ENCODE assay signal across 18 cellular contexts in the genomic region with DNA sequence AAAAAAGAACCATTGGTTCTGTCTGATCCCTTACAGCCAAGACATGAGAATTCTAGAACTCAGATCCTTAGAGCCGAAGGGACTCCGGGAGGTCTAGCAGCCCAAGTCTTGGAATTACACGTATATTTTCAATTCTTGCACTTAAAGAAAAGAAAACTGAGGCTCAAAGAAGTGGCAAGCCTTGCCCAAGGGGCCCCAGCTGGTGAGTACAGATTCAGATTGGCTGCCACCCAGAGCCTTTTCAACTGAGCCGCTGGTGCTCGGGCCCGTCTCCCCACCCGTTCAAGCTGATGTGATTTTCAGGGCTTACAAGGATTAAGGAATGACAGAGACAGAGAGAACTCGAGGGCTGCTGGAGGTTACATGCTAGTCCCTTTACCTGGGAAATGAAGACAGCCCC.
DNase-seq lines count a peak whose midpoint lies in the region; ATAC-seq and TF ChIP-seq lines count a peak whose summit lies in the region.
"Had no signal": no experiment of that assay in that cellular context is flagged by ENCODE, and none has a peak within 500 bp of the region (broad histone marks: within the 10 kb centered on the region; RNA-seq: fewer than 3 reads in every experiment).

No MANE protein-coding gene starts in this region.

- intact Hi-C loops in left ventricle myocardium inferior (cut with micrococcal nuclease) (no loop called here), Right ventricle myocardium inferior (cut with DNase I) (loop anchor here (2.0 to 5.0 kb wide), 2 partner anchors 13 to 53 kb away; no protein-coding TSS in a partner anchor), uterus (cut with DNase I; ENCODE audit: low total_unique reads) (loop anchor here (10.0 kb wide), 1 partner anchor 255 kb away; no protein-coding TSS in a partner anchor)

- H3K27me3 Mint-ChIP-seq in activated CD4-positive, alpha-beta memory T cell treated with anti-CD3 and anti-CD28 coated beads, Interleukin-2, amount 10 ng/mL, durations not matched to agents 7 days and 5 days = no peaks in the 10 kb centered on the region
- H3K27me3 Mint-ChIP-seq: activated B cell treated with CpG ODN at 0.5 μM for 24 hours, memory B cell had no signal

- WGBS in gastroesophageal sphincter (ENCODE audit: low coverage in 1 of 2), 2 donors = 72 to 76% methylated on average over 2 to 7 of the region's 8 CpGs

- POLR2A ChIA-PET in activated CD4-positive, alpha-beta memory T cell treated with anti-CD3 and anti-CD28 coated beads, Interleukin-2, amount 10 ng/mL, durations not matched to agents 7 days and 5 days (lab: Charles Lee) = interaction anchor here (1.3 to 10.0 kb wide), 4 partner anchors 10 to 41 kb away, joined by 3 to 211 read pairs (median 40); no protein-coding TSS in a partner anchor

- H3K9me3 Mint-ChIP-seq in activated CD4-positive, alpha-beta memory T cell treated with anti-CD3 and anti-CD28 coated beads, Interleukin-2, amount 10 ng/mL, durations not matched to agents 7 days and 5 days = peaks cover 2% of the 10 kb centered on the region

- DNase-seq in left ventricle myocardium inferior (no peak), Right ventricle myocardium inferior (ENCODE audit: missing footprints) (no peak), uterus (no peak), SJCRH30 (no peak), DMS53 treated with DMSO at 0.1 percent for 48 hours (lab: John Stamatoyannopoulos, UW; ENCODE audit: unreplicated experiment) (no peak)
- DNase-seq in activated CD4-positive, alpha-beta memory T cell treated with anti-CD3 and anti-CD28 coated beads, Interleukin-2, amount 10 ng/mL, durations not matched to agents 7 days and 5 days = no peak
- DNase-seq: activated B cell treated with CpG ODN at 0.5 μM for 24 hours, AML-193, NCI-H1105, NCI-H748 treated with DMSO at 0.1 percent for 48 hours, RPMI8226 had no signal

- peaks cover 4% of the 10 kb centered on the region for H3K36me3 Mint-ChIP-seq in activated CD4-positive, alpha-beta memory T cell treated with anti-CD3 and anti-CD28 coated beads, Interleukin-2, amount 10 ng/mL, durations not matched to agents 7 days and 5 days (ENCODE audit: low read depth)
- H3K36me3 Mint-ChIP-seq: memory B cell had no signal

- no peak overlapping the region for H3K4me3 Mint-ChIP-seq in activated CD4-positive, alpha-beta memory T cell treated with anti-CD3 and anti-CD28 coated beads, Interleukin-2, amount 10 ng/mL, durations not matched to agents 7 days and 5 days
- H3K4me3 Mint-ChIP-seq: activated B cell treated with CpG ODN at 0.5 μM for 24 hours, memory B cell, neural crest cell had no signal

- peak overlapping the region; percentile 98 for H3K27ac Mint-ChIP-seq in activated CD4-positive, alpha-beta memory T cell treated with anti-CD3 and anti-CD28 coated beads, Interleukin-2, amount 10 ng/mL, durations not matched to agents 7 days and 5 days
- H3K27ac Mint-ChIP-seq: memory B cell had no signal

- no peaks in the 10 kb centered on the region for H3K9me3 ChIP-seq in left ventricle myocardium inferior (replicated peaks)
- peaks cover 0 to 4% (median 0%) of the 10 kb centered on the region in 3 donors for H3K9me3 ChIP-seq in gastroesophageal sphincter
- no peaks in the 10 kb centered on the region for H3K9me3 ChIP-seq in uterus
- H3K9me3 ChIP-seq in SJCRH30 (replicated peaks) = peaks cover 5% of the 10 kb centered on the region
- H3K9me3 ChIP-seq: thoracic aorta had no signal

- TF ChIP-seq CTCF in left ventricle myocardium inferior (IDR thresholded peaks at IDR 0.05; ENCODE audit: borderline replicate concordance) (no peak), gastroesophageal sphincter (IDR thresholded peaks at IDR 0.05) (no peak), uterus (IDR thresholded peaks at IDR 0.05) (no peak)

- peaks cover 74% of the 10 kb centered on the region for H3K4me1 ChIP-seq in left ventricle myocardium inferior
- H3K4me1 ChIP-seq in gastroesophageal sphincter = peaks cover 0 to 29% (median 6%) of the 10 kb centered on the region in 3 donors
- no peaks in the 10 kb centered on the region for H3K4me1 ChIP-seq in uterus
- no peaks in the 10 kb centered on the region for H3K4me1 ChIP-seq in SJCRH30

- CTCF ChIA-PET in activated CD4-positive, alpha-beta memory T cell treated with anti-CD3 and anti-CD28 coated beads, Interleukin-2, amount 10 ng/mL, durations not matched to agents 7 days and 5 days (lab: Charles Lee) = interaction anchor here (1.2 to 8.8 kb wide), 6 partner anchors 10 to 236 kb away, joined by 3 to 93 read pairs (median 8); no protein-coding TSS in a partner anchor

- no peak for TF ChIP-seq EP300 in gastroesophageal sphincter (IDR thresholded peaks at IDR 0.05)

- ATAC-seq in Right ventricle myocardium inferior (no peak), gastroesophageal sphincter (no peak), HG03025 (IDR thresholded peaks at IDR 0.05; ENCODE audit: low FRiP score, unreplicated experiment) (no peak)
- ATAC-seq: esophagus mucosa, K562 had no signal

- H3K27me3 ChIP-seq in left ventricle myocardium inferior (ENCODE audit: low read depth) (no peaks in the 10 kb centered on the region), gastroesophageal sphincter (no peaks in the 10 kb centered on the region), uterus (no peaks in the 10 kb centered on the region), SJCRH30 (no peaks in the 10 kb centered on the region)

- H3K27ac ChIP-seq in left ventricle myocardium inferior (replicated peaks) (peak overlapping the region; percentile 82), gastroesophageal sphincter (peak overlapping the region in 3 of 4 donors; percentile 69 to 72 (median 70)), uterus (peak overlapping the region; percentile 50 to 72), SJCRH30 (no peak overlapping the region)

- peaks cover 84% of the 10 kb centered on the region for H3K4me1 Mint-ChIP-seq in activated CD4-positive, alpha-beta memory T cell treated with anti-CD3 and anti-CD28 coated beads, Interleukin-2, amount 10 ng/mL, durations not matched to agents 7 days and 5 days

- H3K4me3 ChIP-seq in left ventricle myocardium inferior (no peak overlapping the region), gastroesophageal sphincter (no peak overlapping the region), uterus (no peak overlapping the region), SJCRH30 (no peak overlapping the region)
- H3K4me3 ChIP-seq: K562, thoracic aorta had no signal

- H3K36me3 ChIP-seq in left ventricle myocardium inferior = peaks cover 48% of the 10 kb centered on the region
- peaks cover 0 to 21% of the 10 kb centered on the region in 2 donors for H3K36me3 ChIP-seq in gastroesophageal sphincter
- H3K36me3 ChIP-seq in uterus = no peaks in the 10 kb centered on the region
- H3K36me3 ChIP-seq in SJCRH30 = peaks cover 6% of the 10 kb centered on the region
- H3K36me3 ChIP-seq: thoracic aorta had no signal

- TF ChIP-seq POLR2A in gastroesophageal sphincter (IDR thresholded peaks at IDR 0.05) (no peak), uterus (IDR thresholded peaks at IDR 0.05) (no peak)
